In the genomic region with DNA sequence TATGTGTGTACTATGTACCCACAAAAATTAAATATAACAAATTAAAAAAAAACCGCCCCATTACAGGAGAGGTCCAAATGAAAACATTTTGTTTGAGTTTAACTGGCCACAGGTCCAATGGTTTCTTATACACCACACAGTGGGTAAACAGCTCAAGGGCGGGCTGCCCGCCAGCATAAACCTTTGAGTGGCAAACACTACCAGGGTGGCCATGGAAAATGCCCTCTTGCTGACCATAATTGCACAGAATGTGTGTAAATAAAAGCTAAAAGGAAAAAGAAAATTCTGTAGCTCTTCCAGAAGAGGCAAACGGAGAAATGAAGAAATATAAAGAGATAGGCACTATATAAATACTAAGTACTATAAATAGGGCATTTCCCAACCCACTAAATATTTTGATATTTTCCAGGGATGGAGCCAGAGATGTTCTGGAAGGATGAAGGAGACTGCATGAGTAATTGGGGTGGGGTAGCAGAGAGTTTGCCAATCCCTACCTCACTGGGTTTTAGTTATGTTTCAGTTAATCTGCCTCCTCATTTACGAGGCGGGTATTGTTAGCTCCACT, we compare ENCODE assay signal across 8 cellular contexts. TPM values are rescaled to one million over a fixed set of nuclear protein-coding genes. Genes with fewer than 3 reads are reported as not detected.
DNase-seq lines count a peak whose midpoint lies in the region; ATAC-seq and TF ChIP-seq lines count a peak whose summit lies in the region.

No MANE protein-coding gene starts in this region.

- H3K9me2 ChIP-seq in hepatocyte (replicated peaks; ENCODE audit: insufficient read depth), result no peaks in the 10 kb centered on the region

- H3K27me3 ChIP-seq in hepatocyte, result no peaks in the 10 kb centered on the region

- WGBS in hepatocyte (ENCODE audit: low lambda C conversion rate, missing lambda C conversion rate), result 70% methylated on average over 6 of the region's 6 CpGs

- peaks cover 11% of the 10 kb centered on the region for H3K4me1 ChIP-seq in hepatocyte (ENCODE audit: insufficient read depth)

- H3K27ac Mint-ChIP-seq in activated T-cell treated with anti-CD3 and anti-CD28 coated beads, Interleukin-2, amount 50 U/mL, for 24 hours, result peak overlapping the region; percentile 99
- peak overlapping the region; percentile 99 for H3K27ac Mint-ChIP-seq in activated naive CD8-positive, alpha-beta T cell treated with anti-CD3 and anti-CD28 coated beads for 36 hours
- H3K27ac Mint-ChIP-seq in stimulated activated naive CD8-positive, alpha-beta T cell treated with anti-CD3 and anti-CD28 coated beads, Interleukin-15, amount 100 ng/mL, for 72 hours, result peak overlapping the region in 1 of 2 donors; percentile 99

- H4K20me1 ChIP-seq in hepatocyte (ENCODE audit: insufficient read depth, poor library complexity, severe bottlenecking), result peaks cover 24% of the 10 kb centered on the region

- no peak for DNase-seq in activated T-cell treated with anti-CD3 and anti-CD28 coated beads, Interleukin-2, amount 50 U/mL, for 24 hours
- no peak for DNase-seq in activated T-cell treated with anti-CD3 and anti-CD28 coated beads, Interleukin-2, amount 50 U/mL, for 48 hours
- no peak for DNase-seq in activated naive CD8-positive, alpha-beta T cell treated with anti-CD3 and anti-CD28 coated beads for 36 hours
- DNase-seq in hepatocyte (ENCODE audit: low spot score), result peak; percentile 38
- no peak for DNase-seq in stimulated activated naive CD8-positive, alpha-beta T cell treated with anti-CD3 and anti-CD28 coated beads, Interleukin-15, amount 100 ng/mL, for 72 hours
- no peak for DNase-seq in SIG-M5 treated with dmso at 0.1 percent for 504 hours (lab: John Stamatoyannopoulos, UW; ENCODE audit: unreplicated experiment)
- no peak for DNase-seq in HuH-7 (ENCODE audit: low spot score)
- no peak for DNase-seq in DMS153 treated with DMSO at 0.1 percent for 48 hours (lab: John Stamatoyannopoulos, UW; ENCODE audit: unreplicated experiment)

- TF ChIP-seq CTCF in hepatocyte (IDR thresholded peaks at IDR 0.05; ENCODE audit: poor library complexity), result no peak

- H3K9me3 ChIP-seq in hepatocyte (ENCODE audit: low read depth), result no peaks in the 10 kb centered on the region

- H2AFZ ChIP-seq in hepatocyte, result peak overlapping the region; percentile 72

- no peaks in the 10 kb centered on the region for H3K9me3 Mint-ChIP-seq in activated T-cell treated with anti-CD3 and anti-CD28 coated beads, Interleukin-2, amount 50 U/mL, for 24 hours
- no peaks in the 10 kb centered on the region for H3K9me3 Mint-ChIP-seq in activated naive CD8-positive, alpha-beta T cell treated with anti-CD3 and anti-CD28 coated beads for 36 hours
- H3K9me3 Mint-ChIP-seq in stimulated activated naive CD8-positive, alpha-beta T cell treated with anti-CD3 and anti-CD28 coated beads, Interleukin-15, amount 100 ng/mL, for 72 hours, result no peaks in the 10 kb centered on the region

- peaks cover 40% of the 10 kb centered on the region for H3K36me3 Mint-ChIP-seq in activated T-cell treated with anti-CD3 and anti-CD28 coated beads, Interleukin-2, amount 50 U/mL, for 24 hours (ENCODE audit: low read depth)
- peaks cover 24% of the 10 kb centered on the region for H3K36me3 Mint-ChIP-seq in activated naive CD8-positive, alpha-beta T cell treated with anti-CD3 and anti-CD28 coated beads for 36 hours

- peak overlapping the region; percentile 20 for H3K4me3 ChIP-seq in hepatocyte

- peaks cover 35% of the 10 kb centered on the region for H3K4me1 Mint-ChIP-seq in activated T-cell treated with anti-CD3 and anti-CD28 coated beads, Interleukin-2, amount 50 U/mL, for 24 hours (ENCODE audit: low read depth)
- peaks cover 29% of the 10 kb centered on the region for H3K4me1 Mint-ChIP-seq in activated naive CD8-positive, alpha-beta T cell treated with anti-CD3 and anti-CD28 coated beads for 36 hours
- H3K4me1 Mint-ChIP-seq in stimulated activated naive CD8-positive, alpha-beta T cell treated with anti-CD3 and anti-CD28 coated beads, Interleukin-15, amount 100 ng/mL, for 72 hours, result peaks cover 39% of the 10 kb centered on the region

- H3K79me2 ChIP-seq in hepatocyte, result peaks cover 33% of the 10 kb centered on the region

- peak overlapping the region; percentile 78 for H3K4me2 ChIP-seq in hepatocyte

- peak overlapping the region; percentile 94 for H3K27ac ChIP-seq in hepatocyte

- ATAC-seq in stimulated activated naive CD8-positive, alpha-beta T cell treated with anti-CD3 and anti-CD28 coated beads, Interleukin-15, amount 100 ng/mL, for 72 hours, result no peak

- H3K36me3 ChIP-seq in hepatocyte (replicated peaks; ENCODE audit: insufficient read depth, low read depth), result no peaks in the 10 kb centered on the region

- peaks cover 10% of the 10 kb centered on the region for H3K27me3 Mint-ChIP-seq in activated T-cell treated with anti-CD3 and anti-CD28 coated beads, Interleukin-2, amount 50 U/mL, for 24 hours
- no peaks in the 10 kb centered on the region for H3K27me3 Mint-ChIP-seq in activated naive CD8-positive, alpha-beta T cell treated with anti-CD3 and anti-CD28 coated beads for 36 hours
- no peaks in the 10 kb centered on the region for H3K27me3 Mint-ChIP-seq in stimulated activated naive CD8-positive, alpha-beta T cell treated with anti-CD3 and anti-CD28 coated beads, Interleukin-15, amount 100 ng/mL, for 72 hours

- peak overlapping the region; percentile 94 for H3K4me3 Mint-ChIP-seq in activated T-cell treated with anti-CD3 and anti-CD28 coated beads, Interleukin-2, amount 50 U/mL, for 24 hours
- peak overlapping the region; percentile 95 for H3K4me3 Mint-ChIP-seq in activated naive CD8-positive, alpha-beta T cell treated with anti-CD3 and anti-CD28 coated beads for 36 hours
- H3K4me3 Mint-ChIP-seq in stimulated activated naive CD8-positive, alpha-beta T cell treated with anti-CD3 and anti-CD28 coated beads, Interleukin-15, amount 100 ng/mL, for 72 hours, result peak overlapping the region; percentile 96 to 99

RNA-seq across cellular contexts. Expression of a gene that starts 1.1 kb away (rescaled TPM):
- total RNA-seq in activated naive CD8-positive, alpha-beta T cell treated with anti-CD3 and anti-CD28 coated beads for 36 hours, result 10 to 100 TPM; 26.9 to 27.7 TPM
- total RNA-seq in hepatocyte, result 22.8 and 23.1 TPM in 2 replicates
- polyA plus RNA-seq in hepatocyte, result 10.0 and 12.5 TPM in 2 replicates

RNA-seq across cellular contexts. Expression of a gene that starts 44.0 kb away (rescaled TPM):
- not detected for total RNA-seq in activated naive CD8-positive, alpha-beta T cell treated with anti-CD3 and anti-CD28 coated beads for 36 hours
- not detected in 2 replicates for total RNA-seq in hepatocyte
- not detected in 2 replicates for polyA plus RNA-seq in hepatocyte
